In genomic region chr13:56515441-56515840, GRCh38 we compare ENCODE assay signal across 32 cellular contexts.
"Had no signal": no experiment of that assay in that cellular context is flagged by ENCODE, and none has a peak within 500 bp of the region (broad histone marks: within the 10 kb centered on the region; RNA-seq: fewer than 3 reads in every experiment).

No MANE protein-coding gene starts in this region.

- H3K9me3 ChIP-seq: adrenal gland, body of pancreas, colonic mucosa, gastroesophageal sphincter had no signal

- H3K4me1 ChIP-seq: adrenal gland, body of pancreas, colonic mucosa, gastroesophageal sphincter, heart right ventricle had no signal

- H3K27me3 ChIP-seq: adrenal gland, body of pancreas, cardiac muscle cell, colonic mucosa, gastroesophageal sphincter, heart right ventricle, hepatocyte had no signal

- H3K4me3 ChIP-seq: adrenal gland, body of pancreas, cardiac muscle cell, colonic mucosa, gastroesophageal sphincter, heart right ventricle, hepatocyte had no signal

- H3K4me1 Mint-ChIP-seq: activated CD4-positive, alpha-beta T cell treated with anti-CD3 and anti-CD28 coated beads for 36 hours; activated CD4-positive, alpha-beta T cell treated with anti-CD3 and anti-CD28 coated beads, Interleukin-2, amount 10 ng/mL, durations not matched to agents 24 days and 14 days; activated CD8-positive, alpha-beta memory T cell treated with anti-CD3 and anti-CD28 coated beads, Interleukin-2, amount 10 ng/mL, durations not matched to agents 7 days and 5 days; activated naive CD4-positive, alpha-beta T cell treated with anti-CD3 and anti-CD28 coated beads, Interleukin-2, amount 50 U/mL, for 24 hours; activated naive CD8-positive, alpha-beta T cell treated with anti-CD3 and anti-CD28 coated beads for 36 hours; activated naive CD8-positive, alpha-beta T cell treated with anti-CD3 and anti-CD28 coated beads, Interleukin-2, amount 50 U/mL, for 24 hours had no signal

- H3K79me2 ChIP-seq: hepatocyte had no signal

- H3K27ac ChIP-seq: adrenal gland, body of pancreas, cardiac muscle cell, colonic mucosa, gastroesophageal sphincter, heart right ventricle, hepatocyte had no signal

- H3K27ac Mint-ChIP-seq: activated CD4-positive, alpha-beta memory T cell treated with anti-CD3 and anti-CD28 coated beads for 36 hours; activated CD4-positive, alpha-beta T cell treated with anti-CD3 and anti-CD28 coated beads for 36 hours; activated CD4-positive, alpha-beta T cell treated with anti-CD3 and anti-CD28 coated beads, Interleukin-2, amount 10 ng/mL, durations not matched to agents 24 days and 14 days; activated CD8-positive, alpha-beta memory T cell treated with anti-CD3 and anti-CD28 coated beads, Interleukin-2, amount 10 ng/mL, durations not matched to agents 7 days and 5 days; activated CD8-positive, alpha-beta T cell treated with anti-CD3 and anti-CD28 coated beads, Interleukin-2, amount 10 ng/mL, durations not matched to agents 7 days and 5 days; activated naive CD4-positive, alpha-beta T cell treated with anti-CD3 and anti-CD28 coated beads for 36 hours; activated naive CD4-positive, alpha-beta T cell treated with anti-CD3 and anti-CD28 coated beads, Interleukin-2, amount 50 U/mL, for 24 hours; activated naive CD8-positive, alpha-beta T cell treated with anti-CD3 and anti-CD28 coated beads for 36 hours; activated naive CD8-positive, alpha-beta T cell treated with anti-CD3 and anti-CD28 coated beads, Interleukin-2, amount 50 U/mL, for 24 hours; activated T-helper 1 cell treated with anti-CD3 and anti-CD28 coated beads, Interleukin-12 subunit alpha, Interleukin-12 subunit beta, Interleukin-2, Interleukin-4 antibody, amounts not matched to agents 30 ng/mL and 10 ng/mL and 1 ng/mL, durations not matched to agents 14 hours and 24 hours and 36 hours; activated T-helper 2 cell treated with anti-CD3 and anti-CD28 coated beads, Interferon-gamma antibody, Interleukin-2, Interleukin-4, amounts not matched to agents 10 μg/mL and 5 μg/mL and 100 μg/mL, durations not matched to agents 14 hours and 24 hours and 36 hours had no signal

- H2AFZ ChIP-seq: hepatocyte had no signal

- H3K4me2 ChIP-seq: hepatocyte had no signal

- H3K27me3 Mint-ChIP-seq: activated CD4-positive, alpha-beta memory T cell treated with anti-CD3 and anti-CD28 coated beads for 36 hours; activated CD4-positive, alpha-beta T cell treated with anti-CD3 and anti-CD28 coated beads for 36 hours; activated CD4-positive, alpha-beta T cell treated with anti-CD3 and anti-CD28 coated beads, Interleukin-2, amount 10 ng/mL, durations not matched to agents 24 days and 14 days; activated CD8-positive, alpha-beta memory T cell treated with anti-CD3 and anti-CD28 coated beads, Interleukin-2, amount 10 ng/mL, durations not matched to agents 7 days and 5 days; activated naive CD4-positive, alpha-beta T cell treated with anti-CD3 and anti-CD28 coated beads, Interleukin-2, amount 50 U/mL, for 24 hours; activated naive CD8-positive, alpha-beta T cell treated with anti-CD3 and anti-CD28 coated beads for 36 hours; activated naive CD8-positive, alpha-beta T cell treated with anti-CD3 and anti-CD28 coated beads, Interleukin-2, amount 50 U/mL, for 24 hours had no signal

- H3K4me3 Mint-ChIP-seq: activated CD4-positive, alpha-beta memory T cell treated with anti-CD3 and anti-CD28 coated beads for 36 hours; activated CD4-positive, alpha-beta T cell treated with anti-CD3 and anti-CD28 coated beads for 36 hours; activated CD4-positive, alpha-beta T cell treated with anti-CD3 and anti-CD28 coated beads, Interleukin-2, amount 10 ng/mL, durations not matched to agents 24 days and 14 days; activated CD8-positive, alpha-beta memory T cell treated with anti-CD3 and anti-CD28 coated beads, Interleukin-2, amount 10 ng/mL, durations not matched to agents 7 days and 5 days; activated CD8-positive, alpha-beta T cell treated with anti-CD3 and anti-CD28 coated beads, Interleukin-2, amount 10 ng/mL, durations not matched to agents 7 days and 5 days; activated naive CD4-positive, alpha-beta T cell treated with anti-CD3 and anti-CD28 coated beads for 36 hours; activated naive CD4-positive, alpha-beta T cell treated with anti-CD3 and anti-CD28 coated beads, Interleukin-2, amount 50 U/mL, for 24 hours; activated naive CD8-positive, alpha-beta T cell treated with anti-CD3 and anti-CD28 coated beads for 36 hours; activated naive CD8-positive, alpha-beta T cell treated with anti-CD3 and anti-CD28 coated beads, Interleukin-2, amount 50 U/mL, for 24 hours; activated T-helper 1 cell treated with anti-CD3 and anti-CD28 coated beads, Interleukin-12 subunit alpha, Interleukin-12 subunit beta, Interleukin-2, Interleukin-4 antibody, amounts not matched to agents 30 ng/mL and 10 ng/mL and 1 ng/mL, durations not matched to agents 14 hours and 24 hours and 36 hours had no signal

- ATAC-seq: activated CD4-positive, alpha-beta T cell treated with anti-CD3 and anti-CD28 coated beads for 36 hours; activated CD8-positive, alpha-beta memory T cell treated with anti-CD3 and anti-CD28 coated beads, Interleukin-2, amount 10 ng/mL, durations not matched to agents 7 days and 5 days; activated CD8-positive, alpha-beta T cell treated with anti-CD3 and anti-CD28 coated beads, Interleukin-2, amount 10 ng/mL, durations not matched to agents 7 days and 5 days; activated naive CD8-positive, alpha-beta T cell treated with anti-CD3 and anti-CD28 coated beads, Interleukin-2, amount 50 U/mL, for 24 hours; body of pancreas; esophagus mucosa; gastroesophageal sphincter; heart right ventricle had no signal

- H3K36me3 ChIP-seq: adrenal gland, cardiac muscle cell, colonic mucosa, gastroesophageal sphincter, heart right ventricle had no signal

- H3K36me3 Mint-ChIP-seq: activated CD4-positive, alpha-beta memory T cell treated with anti-CD3 and anti-CD28 coated beads for 36 hours; activated CD8-positive, alpha-beta memory T cell treated with anti-CD3 and anti-CD28 coated beads, Interleukin-2, amount 10 ng/mL, durations not matched to agents 7 days and 5 days; activated naive CD4-positive, alpha-beta T cell treated with anti-CD3 and anti-CD28 coated beads, Interleukin-2, amount 50 U/mL, for 24 hours; activated naive CD8-positive, alpha-beta T cell treated with anti-CD3 and anti-CD28 coated beads for 36 hours had no signal

- DNase-seq: activated CD4-positive, alpha-beta memory T cell treated with anti-CD3 and anti-CD28 coated beads for 36 hours; activated CD4-positive, alpha-beta T cell treated with anti-CD3 and anti-CD28 coated beads for 36 hours; activated CD4-positive, alpha-beta T cell treated with anti-CD3 and anti-CD28 coated beads, Interleukin-2, amount 10 ng/mL, durations not matched to agents 24 days and 14 days; activated CD4-positive, CD25-positive, alpha-beta regulatory T cell; activated CD4-positive, CD25-positive, alpha-beta regulatory T cell treated with anti-CD3 and anti-CD28 coated beads, Interleukin-2, amount 50 U/mL, for 72 hours; activated CD8-positive, alpha-beta memory T cell treated with anti-CD3 and anti-CD28 coated beads, Interleukin-2, amount 10 ng/mL, durations not matched to agents 7 days and 5 days; activated CD8-positive, alpha-beta memory T cell treated with anti-CD3 and anti-CD28 coated beads, Interleukin-2, amount 50 U/mL, for 4 hours; activated CD8-positive, alpha-beta T cell treated with anti-CD3 and anti-CD28 coated beads, Interleukin-2, amount 10 ng/mL, durations not matched to agents 7 days and 5 days; activated effector memory CD4-positive, alpha-beta T cell treated with anti-CD3 and anti-CD28 coated beads, Interleukin-2, amount 50 U/mL, for 16 hours; activated naive CD4-positive, alpha-beta T cell treated with anti-CD3 and anti-CD28 coated beads for 36 hours; activated naive CD8-positive, alpha-beta T cell treated with anti-CD3 and anti-CD28 coated beads for 36 hours; activated naive CD8-positive, alpha-beta T cell treated with anti-CD3 and anti-CD28 coated beads, Interleukin-2, amount 50 U/mL, for 24 hours; activated T-cell treated with anti-CD3 and anti-CD28 coated beads, Interleukin-2, amount 50 U/mL, for 1 hour; activated T-cell treated with anti-CD3 and anti-CD28 coated beads, Interleukin-2, amount 50 U/mL, for 48 hours; adrenal gland; amygdala; aorta; body of pancreas; central memory CD4-positive, alpha-beta T cell; cerebellar nuclear complex; colonic mucosa; effector CD8-positive, alpha-beta T cell; foreskin melanocyte; heart right ventricle; T-helper 2 cell had no signal
